In genomic region chr6:89475106-89475505, GRCh38 we compare ENCODE assay signal across 14 cellular contexts. TPM values are rescaled to one million over a fixed set of nuclear protein-coding genes. Genes with fewer than 3 reads are reported as not detected.
DNase-seq lines count a peak whose midpoint lies in the region; ATAC-seq and TF ChIP-seq lines count a peak whose summit lies in the region.
"Had no signal": no experiment of that assay in that cellular context is flagged by ENCODE, and none has a peak within 500 bp of the region (broad histone marks: within the 10 kb centered on the region; RNA-seq: fewer than 3 reads in every experiment).

No MANE protein-coding gene starts in this region.

- peak overlapping the region; percentile 55 for H3K4me2 ChIP-seq in skeletal muscle satellite cell (ENCODE audit: low read length)

- CTCF ChIA-PET in MCF 10A (lab: Yijun Ruan, JAX), result no interaction called here

- H3K27me3 ChIP-seq in breast epithelium (no peaks in the 10 kb centered on the region), skeletal muscle satellite cell (ENCODE audit: control insufficient read depth, insufficient read depth, low read length) (peaks cover 2% of the 10 kb centered on the region)
- H3K27me3 ChIP-seq: dorsolateral prefrontal cortex, gastrocnemius medialis, SJSA1 had no signal

- intact Hi-C loops in MCF 10A (cut with micrococcal nuclease) (no loop called here), breast epithelium (cut with DNase I; ENCODE audit: low total_unique reads) (no loop called here)

- TF ChIP-seq CTCF in MCF 10A (IDR thresholded peaks at IDR 0.05; ENCODE audit: unreplicated experiment), result no peak
- TF ChIP-seq CTCF in breast epithelium (IDR thresholded peaks at IDR 0.05), result no peak
- TF ChIP-seq CTCF in epithelial cell of esophagus (IDR thresholded peaks at IDR 0.05; ENCODE audit: insufficient read depth, low read depth, low read length, missing control alignments), result no peak

- H3K27ac Mint-ChIP-seq in MCF 10A (ENCODE audit: low read depth, unreplicated experiment), result no peak overlapping the region
- H3K27ac Mint-ChIP-seq: WTC11 had no signal

- H3K9me3 ChIP-seq in breast epithelium, result no peaks in the 10 kb centered on the region
- no peaks in the 10 kb centered on the region for H3K9me3 ChIP-seq in skeletal muscle satellite cell (replicated peaks; ENCODE audit: low read length)
- H3K9me3 ChIP-seq: gastrocnemius medialis, SJSA1 had no signal

- POLR2A ChIA-PET in MCF 10A (lab: Yijun Ruan, JAX), result no interaction called here

- H3K4me1 ChIP-seq in breast epithelium, result no peaks in the 10 kb centered on the region
- peaks cover 9% of the 10 kb centered on the region for H3K4me1 ChIP-seq in skeletal muscle satellite cell (ENCODE audit: control insufficient read depth, insufficient read depth, low read length)
- H3K4me1 ChIP-seq: SJSA1 had no signal

- no peak for ATAC-seq in HG03342 (IDR thresholded peaks at IDR 0.05; ENCODE audit: unreplicated experiment)
- ATAC-seq: WTC11 had no signal

- H3K9me3 Mint-ChIP-seq in MCF 10A (ENCODE audit: unreplicated experiment), result no peaks in the 10 kb centered on the region

- H3K36me3 ChIP-seq in breast epithelium (no peaks in the 10 kb centered on the region), skeletal muscle satellite cell (ENCODE audit: insufficient read depth, low read length) (no peaks in the 10 kb centered on the region)
- H3K36me3 ChIP-seq: gastrocnemius medialis, SJSA1 had no signal

- peak overlapping the region; percentile 33 for H3K4me3 Mint-ChIP-seq in MCF 10A (ENCODE audit: unreplicated experiment)
- H3K4me3 Mint-ChIP-seq: WTC11 had no signal

- no peak for DNase-seq in MCF 10A (ENCODE audit: unreplicated experiment)
- DNase-seq in breast epithelium (ENCODE audit: low spot score in 2 of 2), result no peak
- peak; percentile 58 for DNase-seq in OCI-M1 (lab: John Stamatoyannopoulos, UW)
- peak; percentile 40 for DNase-seq in epithelial cell of esophagus (ENCODE audit: low read depth)
- DNase-seq in NCI-H2227 (lab: John Stamatoyannopoulos, UW; ENCODE audit: unreplicated experiment), result no peak
- DNase-seq in GM19238 (ENCODE audit: insufficient read length, low spot score), result no peak
- DNase-seq: amygdala; dorsolateral prefrontal cortex; gastrocnemius medialis; stimulated activated CD4-positive, alpha-beta T cell treated with anti-CD3 and anti-CD28 coated beads, Interleukin-4, amount 100 ng/mL, for 1 hour had no signal

- H3K27ac ChIP-seq in breast epithelium, result no peak overlapping the region
- H3K27ac ChIP-seq: dorsolateral prefrontal cortex, SJSA1 had no signal

- H3K9ac ChIP-seq in skeletal muscle satellite cell (ENCODE audit: low read depth, low read length), result no peak overlapping the region

- H3K4me1 Mint-ChIP-seq in MCF 10A (ENCODE audit: insufficient read depth, unreplicated experiment), result peaks cover 6% of the 10 kb centered on the region

- no TSS peak for BruUV-seq in MCF 10A (replicated peaks; lab: Mats Ljungman, UMichigan)

- peaks cover 19% of the 10 kb centered on the region for H3K27me3 Mint-ChIP-seq in MCF 10A (ENCODE audit: insufficient read depth, unreplicated experiment)

- no peak for TF ChIP-seq POLR2A in breast epithelium (IDR thresholded peaks at IDR 0.05)

- H3K4me3 ChIP-seq in breast epithelium, result no peak overlapping the region
- H3K4me3 ChIP-seq in epithelial cell of esophagus (ENCODE audit: low read length), result no peak overlapping the region
- H3K4me3 ChIP-seq in skeletal muscle satellite cell (ENCODE audit: low read length), result no peak overlapping the region
- H3K4me3 ChIP-seq: SJSA1 had no signal

- H3K36me3 Mint-ChIP-seq in MCF 10A (ENCODE audit: insufficient read depth, unreplicated experiment), result no peaks in the 10 kb centered on the region
- H3K36me3 Mint-ChIP-seq: WTC11 had no signal

RNA-seq across cellular contexts. Expression of gene ANKRD6, which starts 42.2 kb away (rescaled TPM):
- total RNA-seq in MCF 10A (2022) (1.0 and 2.1 TPM in 2 replicates), breast epithelium (10 to 100 TPM in 2 of 3 donors, 1 to 10 TPM in 1; 9.6 to 23.7 (median 18.0) TPM)
- 0.44 and 1.5 TPM in 2 replicates for total RNA-seq in skeletal muscle satellite cell (2012; rRNA removed)

Comparison
In these comparisons a context has a peak if more than half of its experiments do, and no peak if none do; other contexts are left out.
1. DNase-seq: peak in OCI-M1 (single experiment) and epithelial cell of esophagus (single experiment); none in MCF 10A (single experiment), breast epithelium (0 of 2), NCI-H2227 (single experiment) and GM19238 (single experiment).